Comparison of ENCODE assay signal across 29 cellular contexts in the genomic region with DNA sequence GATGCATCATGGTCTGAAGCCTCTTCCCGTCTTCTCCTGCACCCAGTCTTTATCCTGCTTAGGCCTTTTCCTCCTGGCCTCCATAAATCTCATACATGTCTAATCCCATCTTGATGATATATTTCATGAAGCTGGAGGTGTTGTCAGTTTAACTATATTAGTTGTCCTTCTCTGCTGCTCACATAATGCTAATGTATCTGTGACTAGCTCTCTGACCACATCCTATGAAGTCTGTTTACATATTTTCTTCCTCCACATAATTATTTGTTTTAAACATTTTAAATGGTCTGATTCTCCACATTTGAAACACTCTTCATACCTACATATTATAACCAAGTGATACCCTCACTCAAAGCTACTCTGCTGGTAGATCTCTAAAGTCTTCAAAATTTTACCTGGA.
"Had no signal": no experiment of that assay in that cellular context is flagged by ENCODE, and none has a peak within 500 bp of the region (broad histone marks: within the 10 kb centered on the region; RNA-seq: fewer than 3 reads in every experiment).

No MANE protein-coding gene starts in this region.

- FAIRE-seq: bronchial epithelial cell had no signal

- H3K4me3 ChIP-seq: ascending aorta, body of pancreas, Peyer's patch, SJCRH30 had no signal

- H3K9me3 Mint-ChIP-seq: activated CD4-positive, alpha-beta T cell treated with anti-CD3 and anti-CD28 coated beads, Interleukin-2, amount 10 ng/mL, durations not matched to agents 24 days and 14 days; activated naive CD4-positive, alpha-beta T cell treated with anti-CD3 and anti-CD28 coated beads, Interleukin-2, amount 50 U/mL, for 24 hours; activated T-cell treated with anti-CD3 and anti-CD28 coated beads, Interleukin-2, amount 50 U/mL, for 24 hours; activated T-helper 1 cell treated with anti-CD3 and anti-CD28 coated beads, Interleukin-12 subunit alpha, Interleukin-12 subunit beta, Interleukin-2, Interleukin-4 antibody, amounts not matched to agents 30 ng/mL and 10 ng/mL and 1 ng/mL, durations not matched to agents 14 hours and 24 hours and 36 hours; T-helper 1 cell treated with Interleukin-12 subunit alpha and Interleukin-12 subunit beta and Interleukin-4 antibody, amounts not matched to agents 30 μg/mL and 1 μg/mL, for 36 hours had no signal

- ATAC-seq: activated CD8-positive, alpha-beta memory T cell treated with anti-CD3 and anti-CD28 coated beads, Interleukin-2, amount 10 ng/mL, durations not matched to agents 7 days and 5 days; body of pancreas; SK-N-SH treated with all-trans-retinoic acid at 6 μM for 48 hours; WTC11 had no signal

- H3K36me3 Mint-ChIP-seq: activated CD8-positive, alpha-beta memory T cell treated with anti-CD3 and anti-CD28 coated beads, Interleukin-2, amount 10 ng/mL, durations not matched to agents 7 days and 5 days; activated naive CD4-positive, alpha-beta T cell treated with anti-CD3 and anti-CD28 coated beads, Interleukin-2, amount 50 U/mL, for 24 hours had no signal

- H3K27ac Mint-ChIP-seq: activated CD4-positive, alpha-beta T cell treated with anti-CD3 and anti-CD28 coated beads, Interleukin-2, amount 10 ng/mL, durations not matched to agents 24 days and 14 days; activated CD8-positive, alpha-beta memory T cell treated with anti-CD3 and anti-CD28 coated beads, Interleukin-2, amount 10 ng/mL, durations not matched to agents 7 days and 5 days; activated naive CD4-positive, alpha-beta T cell treated with anti-CD3 and anti-CD28 coated beads, Interleukin-2, amount 50 U/mL, for 24 hours; activated T-cell treated with anti-CD3 and anti-CD28 coated beads, Interleukin-2, amount 50 U/mL, for 24 hours; activated T-helper 1 cell treated with anti-CD3 and anti-CD28 coated beads, Interleukin-12 subunit alpha, Interleukin-12 subunit beta, Interleukin-2, Interleukin-4 antibody, amounts not matched to agents 30 ng/mL and 10 ng/mL and 1 ng/mL, durations not matched to agents 14 hours and 24 hours and 36 hours; T-helper 1 cell treated with Interleukin-12 subunit alpha and Interleukin-12 subunit beta and Interleukin-4 antibody, amounts not matched to agents 30 μg/mL and 1 μg/mL, for 36 hours; WTC11 had no signal

- H3K27me3 Mint-ChIP-seq: activated CD4-positive, alpha-beta T cell treated with anti-CD3 and anti-CD28 coated beads, Interleukin-2, amount 10 ng/mL, durations not matched to agents 24 days and 14 days; activated CD8-positive, alpha-beta memory T cell treated with anti-CD3 and anti-CD28 coated beads, Interleukin-2, amount 10 ng/mL, durations not matched to agents 7 days and 5 days; activated naive CD4-positive, alpha-beta T cell treated with anti-CD3 and anti-CD28 coated beads, Interleukin-2, amount 50 U/mL, for 24 hours; activated T-cell treated with anti-CD3 and anti-CD28 coated beads, Interleukin-2, amount 50 U/mL, for 24 hours had no signal

- DNase-seq: activated CD4-positive, alpha-beta T cell treated with anti-CD3 and anti-CD28 coated beads for 1 hour; activated CD4-positive, alpha-beta T cell treated with anti-CD3 and anti-CD28 coated beads, Interleukin-2, amount 10 ng/mL, durations not matched to agents 24 days and 14 days; activated CD4-positive, alpha-beta T cell treated with anti-CD3 and anti-CD28 coated beads, Interleukin-2, amount 50 U/mL, for 48 hours; activated CD8-positive, alpha-beta memory T cell treated with anti-CD3 and anti-CD28 coated beads, Interleukin-2, amount 10 ng/mL, durations not matched to agents 7 days and 5 days; activated effector memory CD4-positive, alpha-beta T cell treated with Interleukin-2 at 50 U/mL for 16 hours; activated naive CD4-positive, alpha-beta T cell; activated T-cell treated with anti-CD3 and anti-CD28 coated beads, Interleukin-2, amount 50 U/mL, for 24 hours; body of pancreas; central memory CD4-positive, alpha-beta T cell; MM.1S; NCI-H1105; NCI-H1436; NCI-H1694 treated with DMSO at 0.1 percent for 48 hours; NCI-H2029 treated with DMSO at 0.1 percent for 48 hours; NCI-H2227 treated with DMSO at 0.1 percent for 48 hours; NCI-H446 treated with DMSO at 0.1 percent for 48 hours; NCI-H524 treated with DMSO at 0.1 percent for 48 hours; NCI-H748 treated with DMSO at 0.1 percent for 48 hours; OCI-M1; Peyer's patch; Right ventricle myocardium superior; SJCRH30 had no signal

- H3K4me3 Mint-ChIP-seq: activated CD4-positive, alpha-beta T cell treated with anti-CD3 and anti-CD28 coated beads, Interleukin-2, amount 10 ng/mL, durations not matched to agents 24 days and 14 days; activated CD8-positive, alpha-beta memory T cell treated with anti-CD3 and anti-CD28 coated beads, Interleukin-2, amount 10 ng/mL, durations not matched to agents 7 days and 5 days; activated naive CD4-positive, alpha-beta T cell treated with anti-CD3 and anti-CD28 coated beads, Interleukin-2, amount 50 U/mL, for 24 hours; activated T-cell treated with anti-CD3 and anti-CD28 coated beads, Interleukin-2, amount 50 U/mL, for 24 hours; activated T-helper 1 cell treated with anti-CD3 and anti-CD28 coated beads, Interleukin-12 subunit alpha, Interleukin-12 subunit beta, Interleukin-2, Interleukin-4 antibody, amounts not matched to agents 30 ng/mL and 10 ng/mL and 1 ng/mL, durations not matched to agents 14 hours and 24 hours and 36 hours; T-helper 1 cell treated with Interleukin-12 subunit alpha and Interleukin-12 subunit beta and Interleukin-4 antibody, amounts not matched to agents 30 μg/mL and 1 μg/mL, for 36 hours; WTC11 had no signal

- H3K4me1 Mint-ChIP-seq: activated CD4-positive, alpha-beta T cell treated with anti-CD3 and anti-CD28 coated beads, Interleukin-2, amount 10 ng/mL, durations not matched to agents 24 days and 14 days; activated CD8-positive, alpha-beta memory T cell treated with anti-CD3 and anti-CD28 coated beads, Interleukin-2, amount 10 ng/mL, durations not matched to agents 7 days and 5 days; activated naive CD4-positive, alpha-beta T cell treated with anti-CD3 and anti-CD28 coated beads, Interleukin-2, amount 50 U/mL, for 24 hours had no signal
